In genomic region chr11:67666676-67667489, GRCh38 we compare ENCODE assay signal across 33 cellular contexts. TPM values are rescaled to one million over a fixed set of nuclear protein-coding genes. Genes with fewer than 3 reads are reported as not detected.
DNase-seq lines count a peak whose midpoint lies in the region; ATAC-seq and TF ChIP-seq lines count a peak whose summit lies in the region.
"Had no signal": no experiment of that assay in that cellular context is flagged by ENCODE, and none has a peak within 500 bp of the region (broad histone marks: within the 10 kb centered on the region; RNA-seq: fewer than 3 reads in every experiment).

No MANE protein-coding gene starts in this region.

- H3K9me3 Mint-ChIP-seq in activated T-cell treated with anti-CD3 and anti-CD28 coated beads, Interleukin-2, amount 50 U/mL, for 24 hours: no peaks in the 10 kb centered on the region
- H3K9me3 Mint-ChIP-seq: activated CD4-positive, alpha-beta T cell treated with anti-CD3 and anti-CD28 coated beads, Interleukin-2, amount 10 ng/mL, durations not matched to agents 7 days and 5 days; activated T-cell treated with anti-CD3 and anti-CD28 coated beads, Interleukin-2, amount 50 U/mL, for 72 hours; effector memory CD8-positive, alpha-beta T cell; memory B cell; neural progenitor cell; T-cell had no signal

- H3K27me3 ChIP-seq in DND-41 (ENCODE audit: insufficient read depth, low read length, poor library complexity): no peaks in the 10 kb centered on the region
- H3K27me3 ChIP-seq: neural progenitor cell, right atrium auricular region, SJCRH30 had no signal

- H3K4me3 ChIP-seq in DND-41 (ENCODE audit: low read depth in 1 of 2, low read length in 2 of 2): peak overlapping the region in 1 of 2 experiments; percentile 62; a peak in 1 of 4 replicates
- H3K4me3 ChIP-seq: neural progenitor cell, right atrium auricular region, SJCRH30, smooth muscle cell, tibial artery had no signal

- H3K4me2 ChIP-seq in DND-41 (ENCODE audit: insufficient read depth, low read length): peak overlapping the region; percentile 52
- H3K4me2 ChIP-seq: neural progenitor cell, smooth muscle cell had no signal

- no peaks in the 10 kb centered on the region for H3K9me3 ChIP-seq in DND-41 (ENCODE audit: insufficient read depth, low read length, severe bottlenecking)
- H3K9me3 ChIP-seq: right atrium auricular region, SJCRH30, tibial artery had no signal

- H3K79me2 ChIP-seq in DND-41 (ENCODE audit: insufficient read depth, low read length): peaks cover 32% of the 10 kb centered on the region

- H3K27me3 Mint-ChIP-seq in activated T-cell treated with anti-CD3 and anti-CD28 coated beads, Interleukin-2, amount 50 U/mL, for 24 hours: no peaks in the 10 kb centered on the region
- H3K27me3 Mint-ChIP-seq: activated CD4-positive, alpha-beta T cell treated with anti-CD3 and anti-CD28 coated beads, Interleukin-2, amount 10 ng/mL, durations not matched to agents 7 days and 5 days; activated CD8-positive, alpha-beta memory T cell treated with anti-CD3 and anti-CD28 coated beads, Interleukin-2, amount 10 ng/mL, durations not matched to agents 7 days and 5 days; T-cell had no signal

- peaks cover 50% of the 10 kb centered on the region for H3K4me1 ChIP-seq in DND-41 (ENCODE audit: insufficient read depth, low read length)
- H3K4me1 ChIP-seq: neural progenitor cell, right atrium auricular region, SJCRH30, tibial artery had no signal

- no peaks in the 10 kb centered on the region for H4K20me1 ChIP-seq in DND-41 (ENCODE audit: insufficient read depth, low read length)

- peak overlapping the region; percentile 60 for H3K9ac ChIP-seq in DND-41 (ENCODE audit: low read depth, low read length)
- H3K9ac ChIP-seq: neural progenitor cell had no signal

- H3K36me3 Mint-ChIP-seq in activated T-cell treated with anti-CD3 and anti-CD28 coated beads, Interleukin-2, amount 50 U/mL, for 24 hours (ENCODE audit: low read depth): no peaks in the 10 kb centered on the region
- H3K36me3 Mint-ChIP-seq: activated CD8-positive, alpha-beta memory T cell treated with anti-CD3 and anti-CD28 coated beads, Interleukin-2, amount 10 ng/mL, durations not matched to agents 7 days and 5 days; memory B cell; neural progenitor cell; T-cell had no signal

- 0 out of 2 replicates have a peak overlapping the region, but pooled peaks have one; percentile 6 for H2AFZ ChIP-seq in DND-41 (ENCODE audit: low read depth, low read length)
- H2AFZ ChIP-seq: neural progenitor cell had no signal

- no peak for ATAC-seq in DND-41 (ENCODE audit: insufficient read depth, low read depth)
- ATAC-seq: activated CD8-positive, alpha-beta memory T cell treated with anti-CD3 and anti-CD28 coated beads, Interleukin-2, amount 10 ng/mL, durations not matched to agents 7 days and 5 days; activated T-cell treated with anti-CD3 and anti-CD28 coated beads, Interleukin-2, amount 50 U/mL, for 72 hours; effector memory CD8-positive, alpha-beta T cell; HCT116; T-cell had no signal

- TF ChIP-seq CTCF in DND-41 (IDR thresholded peaks at IDR 0.05; ENCODE audit: borderline replicate concordance, extremely low read depth, low read length, poor library complexity, severe bottlenecking): no peak

- no peak overlapping the region for H3K27ac Mint-ChIP-seq in activated T-cell treated with anti-CD3 and anti-CD28 coated beads, Interleukin-2, amount 50 U/mL, for 24 hours
- H3K27ac Mint-ChIP-seq: activated CD4-positive, alpha-beta T cell treated with anti-CD3 and anti-CD28 coated beads, Interleukin-2, amount 10 ng/mL, durations not matched to agents 7 days and 5 days; activated CD8-positive, alpha-beta memory T cell treated with anti-CD3 and anti-CD28 coated beads, Interleukin-2, amount 10 ng/mL, durations not matched to agents 7 days and 5 days; activated T-cell treated with anti-CD3 and anti-CD28 coated beads, Interleukin-2, amount 50 U/mL, for 72 hours; effector memory CD8-positive, alpha-beta T cell; memory B cell; neural progenitor cell; T-cell had no signal

- no peaks in the 10 kb centered on the region for H3K4me1 Mint-ChIP-seq in activated T-cell treated with anti-CD3 and anti-CD28 coated beads, Interleukin-2, amount 50 U/mL, for 24 hours (ENCODE audit: low read depth)
- H3K4me1 Mint-ChIP-seq: activated CD4-positive, alpha-beta T cell treated with anti-CD3 and anti-CD28 coated beads, Interleukin-2, amount 10 ng/mL, durations not matched to agents 7 days and 5 days; activated CD8-positive, alpha-beta memory T cell treated with anti-CD3 and anti-CD28 coated beads, Interleukin-2, amount 10 ng/mL, durations not matched to agents 7 days and 5 days; neural progenitor cell; T-cell had no signal

- no peaks in the 10 kb centered on the region for H3K36me3 ChIP-seq in DND-41 (ENCODE audit: insufficient read depth, low read length)
- H3K36me3 ChIP-seq: neural progenitor cell, right atrium auricular region, SJCRH30, tibial artery had no signal

- DNase-seq in AG08396 (ENCODE audit: low spot score): peak; percentile 13
- peak; percentile 7 for DNase-seq in DND-41
- DNase-seq in NAMALWA (ENCODE audit: low spot score): peak; percentile 49
- peak; percentile 75 for DNase-seq in mesenteric fat pad (ENCODE audit: low spot score)
- no peak for DNase-seq in germinal center (ENCODE audit: low spot score)
- no peak for DNase-seq in activated T-cell treated with anti-CD3 and anti-CD28 coated beads, Interleukin-2, amount 50 U/mL, for 24 hours
- no peak for DNase-seq in DMS114 treated with DMSO at 0.1 percent for 48 hours (lab: John Stamatoyannopoulos, UW; ENCODE audit: unreplicated experiment)
- no peak for DNase-seq in DMS79 (lab: John Stamatoyannopoulos, UW)
- DNase-seq: ACHN; activated CD4-positive, alpha-beta T cell treated with anti-CD3 and anti-CD28 coated beads, Interleukin-2, amount 10 ng/mL, durations not matched to agents 7 days and 5 days; activated CD8-positive, alpha-beta memory T cell treated with anti-CD3 and anti-CD28 coated beads, Interleukin-2, amount 10 ng/mL, durations not matched to agents 7 days and 5 days; activated naive CD4-positive, alpha-beta T cell; activated T-cell treated with anti-CD3 and anti-CD28 coated beads, Interleukin-2, amount 50 U/mL, for 72 hours; C1 segment of cervical spinal cord; caudate nucleus; cortex of kidney; effector memory CD8-positive, alpha-beta T cell; left colon; NCI-H1048; NCI-H1694 treated with DMSO at 0.1 percent for 48 hours; NCI-H446 treated with DMSO at 0.1 percent for 48 hours; SJCRH30; T-cell had no signal

- H3K4me3 Mint-ChIP-seq in activated T-cell treated with anti-CD3 and anti-CD28 coated beads, Interleukin-2, amount 50 U/mL, for 24 hours: no peak overlapping the region
- H3K4me3 Mint-ChIP-seq: activated CD4-positive, alpha-beta T cell treated with anti-CD3 and anti-CD28 coated beads, Interleukin-2, amount 10 ng/mL, durations not matched to agents 7 days and 5 days; activated CD8-positive, alpha-beta memory T cell treated with anti-CD3 and anti-CD28 coated beads, Interleukin-2, amount 10 ng/mL, durations not matched to agents 7 days and 5 days; activated T-cell treated with anti-CD3 and anti-CD28 coated beads, Interleukin-2, amount 50 U/mL, for 72 hours; effector memory CD8-positive, alpha-beta T cell; memory B cell; neural progenitor cell; T-cell had no signal

- peak overlapping the region; percentile 93 for H3K27ac ChIP-seq in DND-41 (ENCODE audit: low read length)
- H3K27ac ChIP-seq: neural progenitor cell, right atrium auricular region, SJCRH30, tibial artery had no signal

RNA-seq across cellular contexts. Expression of gene ALDH3B2, which starts 7.5 kb away (rescaled TPM):
- total RNA-seq in mesenteric fat pad: not detected
- total RNA-seq: activated CD4-positive, alpha-beta T cell treated with anti-CD3 and anti-CD28 coated beads, Interleukin-2, amount 10 ng/mL, durations not matched to agents 7 days and 5 days; activated CD8-positive, alpha-beta memory T cell treated with anti-CD3 and anti-CD28 coated beads, Interleukin-2, amount 10 ng/mL, durations not matched to agents 7 days and 5 days; activated T-cell treated with anti-CD3 and anti-CD28 coated beads, Interleukin-2, amount 50 U/mL, for 72 hours; epithelial cell of proximal tubule; glomerular endothelial cell; right atrium auricular region; RPMI7951; SJCRH30; T-cell had no signal

RNA-seq across cellular contexts. Expression of gene ACY3, which starts 16.4 kb away (rescaled TPM):
- not detected for total RNA-seq in mesenteric fat pad
- total RNA-seq: Daoy, epithelial cell of proximal tubule, glomerular endothelial cell, right atrium auricular region, smooth muscle cell had no signal

RNA-seq across cellular contexts. Expression of gene TBX10, which starts 27.3 kb away (rescaled TPM):
- total RNA-seq in mesenteric fat pad: not detected
- total RNA-seq: activated CD4-positive, alpha-beta T cell treated with anti-CD3 and anti-CD28 coated beads, Interleukin-2, amount 10 ng/mL, durations not matched to agents 7 days and 5 days; activated CD8-positive, alpha-beta memory T cell treated with anti-CD3 and anti-CD28 coated beads, Interleukin-2, amount 10 ng/mL, durations not matched to agents 7 days and 5 days; activated T-cell treated with anti-CD3 and anti-CD28 coated beads, Interleukin-2, amount 50 U/mL, for 72 hours; Daoy; epithelial cell of proximal tubule; glomerular endothelial cell; right atrium auricular region; RPMI7951; SJCRH30; smooth muscle cell; T-cell had no signal

RNA-seq across cellular contexts. Expression of gene NUDT8, which starts 37.1 kb away (rescaled TPM):
- 12.9 TPM for total RNA-seq in mesenteric fat pad

Comparison
In these comparisons a context has a peak if more than half of its experiments do, and no peak if none do; other contexts are left out.
1. DNase-seq: peak in AG08396 (single experiment), DND-41 (single experiment), NAMALWA (single experiment) and mesenteric fat pad (single experiment); none in germinal center (single experiment), activated T-cell treated with anti-CD3 and anti-CD28 coated beads, Interleukin-2, amount 50 U/mL, for 24 hours (single experiment), DMS114 treated with DMSO at 0.1 percent for 48 hours (single experiment) and DMS79 (single experiment).